Comparison of ENCODE assay signal across 13 cellular contexts in genomic region chr1:207327994-207328393, GRCh38. TPM values are rescaled to one million over a fixed set of nuclear protein-coding genes. Genes with fewer than 3 reads are reported as not detected.
DNase-seq lines count a peak whose midpoint lies in the region; ATAC-seq, FAIRE-seq and TF ChIP-seq lines count a peak whose summit lies in the region.
"Had no signal": no experiment of that assay in that cellular context is flagged by ENCODE, and none has a peak within 500 bp of the region (broad histone marks: within the 10 kb centered on the region; RNA-seq: fewer than 3 reads in every experiment).

No MANE protein-coding gene starts in this region.

- no peak overlapping the region for H3K27ac Mint-ChIP-seq in T-helper 1 cell treated with Interleukin-12 subunit alpha and Interleukin-12 subunit beta and Interleukin-4 antibody, amounts not matched to agents 30 μg/mL and 1 μg/mL, for 36 hours
- H3K27ac Mint-ChIP-seq: dendritic cell treated with granulocyte-macrophage colony-stimulating factor and Interleukin-4, amounts not matched to agents 40 ng/mL and 50 ng/mL, for 4 days had no signal

- H3K27me3 ChIP-seq in bronchial epithelial cell (ENCODE audit: control insufficient read depth, insufficient read depth, low read length): no peaks in the 10 kb centered on the region
- H3K27me3 ChIP-seq: heart left ventricle, right atrium auricular region had no signal

- H3K9me3 Mint-ChIP-seq in T-helper 1 cell treated with Interleukin-12 subunit alpha and Interleukin-12 subunit beta and Interleukin-4 antibody, amounts not matched to agents 30 μg/mL and 1 μg/mL, for 36 hours: peaks cover 5% of the 10 kb centered on the region
- H3K9me3 Mint-ChIP-seq: dendritic cell treated with granulocyte-macrophage colony-stimulating factor and Interleukin-4, amounts not matched to agents 40 ng/mL and 50 ng/mL, for 4 days had no signal

- peaks cover 61% of the 10 kb centered on the region for H3K4me1 Mint-ChIP-seq in T-helper 1 cell treated with Interleukin-12 subunit alpha and Interleukin-12 subunit beta and Interleukin-4 antibody, amounts not matched to agents 30 μg/mL and 1 μg/mL, for 36 hours (ENCODE audit: low read depth)

- FAIRE-seq in bronchial epithelial cell (lab: Jason Lieb, UNC): no peak

- H3K36me3 ChIP-seq in bronchial epithelial cell (ENCODE audit: control insufficient read depth, insufficient read depth, low read length): peaks cover 16% of the 10 kb centered on the region

- H3K27me3 Mint-ChIP-seq in T-helper 1 cell treated with Interleukin-12 subunit alpha and Interleukin-12 subunit beta and Interleukin-4 antibody, amounts not matched to agents 30 μg/mL and 1 μg/mL, for 36 hours (ENCODE audit: low read depth): no peaks in the 10 kb centered on the region
- H3K27me3 Mint-ChIP-seq: dendritic cell treated with granulocyte-macrophage colony-stimulating factor and Interleukin-4, amounts not matched to agents 40 ng/mL and 50 ng/mL, for 4 days had no signal

- peak overlapping the region; percentile 15 for H3K4me3 Mint-ChIP-seq in T-helper 1 cell treated with Interleukin-12 subunit alpha and Interleukin-12 subunit beta and Interleukin-4 antibody, amounts not matched to agents 30 μg/mL and 1 μg/mL, for 36 hours
- H3K4me3 Mint-ChIP-seq: dendritic cell treated with granulocyte-macrophage colony-stimulating factor and Interleukin-4, amounts not matched to agents 40 ng/mL and 50 ng/mL, for 4 days had no signal

- H3K36me3 Mint-ChIP-seq in T-helper 1 cell treated with Interleukin-12 subunit alpha and Interleukin-12 subunit beta and Interleukin-4 antibody, amounts not matched to agents 30 μg/mL and 1 μg/mL, for 36 hours (ENCODE audit: low read depth): peaks cover 75% of the 10 kb centered on the region

- TF ChIP-seq CTCF in bronchial epithelial cell (IDR thresholded peaks at IDR 0.05; ENCODE audit: insufficient read depth, low read length, severe bottlenecking): no peak
- TF ChIP-seq CTCF in omental fat pad (IDR thresholded peaks at IDR 0.05): no peak

- DNase-seq in T-helper 1 cell (no peak), NCI-H226 (peak; percentile 50), bronchial epithelial cell (ENCODE audit: low read depth) (peak; percentile 68), omental fat pad (ENCODE audit: low spot score) (no peak), D341Med (ENCODE audit: low spot score) (no peak), Right ventricle myocardium superior (no peak)
- DNase-seq: heart left ventricle, NCI-H1417 treated with DMSO at 0.1 percent for 48 hours had no signal

- peak; percentile 22 for ATAC-seq in omental fat pad (ENCODE audit: low FRiP score)
- no peak for ATAC-seq in Right ventricle myocardium superior (ENCODE audit: poor library complexity)
- no peak for ATAC-seq in GM21367 (IDR thresholded peaks at IDR 0.05; ENCODE audit: unreplicated experiment)

- intact Hi-C loops in Right ventricle myocardium superior (cut with DNase I): no loop called here

- no peak overlapping the region for H3K4me3 ChIP-seq in bronchial epithelial cell (ENCODE audit: low read depth, low read length)
- H3K4me3 ChIP-seq: heart left ventricle, lung, right atrium auricular region had no signal

RNA-seq across cellular contexts. Expression of gene CD55, which starts 6.5 kb away (rescaled TPM):
- total RNA-seq in bronchial epithelial cell (63.4 and 85.3 TPM in 2 replicates), omental fat pad (100 to 1,000 TPM in 3 of 4 donors, 10 to 100 TPM in 1; 86.2 to 468 (median 195) TPM), Right ventricle myocardium superior (73.6 TPM)

Comparison
In these comparisons a context has a peak if more than half of its experiments do, and no peak if none do; other contexts are left out.
1. DNase-seq: peak in NCI-H226 (single experiment) and bronchial epithelial cell (single experiment); none in T-helper 1 cell (0 of 5), omental fat pad (single experiment), D341Med (single experiment) and Right ventricle myocardium superior (single experiment).